In genomic region chr12:10397311-10397710, GRCh38 we compare ENCODE assay signal across 19 cellular contexts. TPM values are rescaled to one million over a fixed set of nuclear protein-coding genes. Genes with fewer than 3 reads are reported as not detected.
A peak's percentile ranks its signal among the peaks of the same experiment; 100 is the strongest.
DNase-seq lines count a peak whose midpoint lies in the region; ATAC-seq and TF ChIP-seq lines count a peak whose summit lies in the region.
"Had no signal": no experiment of that assay in that cellular context is flagged by ENCODE, and none has a peak within 500 bp of the region (broad histone marks: within the 10 kb centered on the region; RNA-seq: fewer than 3 reads in every experiment).

No MANE protein-coding gene starts in this region.

- H3K4me3 ChIP-seq in BLaER1 treated with 17β-estradiol and CSF1 and Interleukin-3, amounts not matched to agents 10 nM and 100 nM: no peak overlapping the region
- no peak overlapping the region for H3K4me3 ChIP-seq in KMS-11 (IDR thresholded peaks at IDR 0.05; ENCODE audit: insufficient read depth, low read depth, low read length)

- peak overlapping the region in 4 of 6 donors; percentile 8 to 78 (median 15) for H3K27ac Mint-ChIP-seq in naive B cell
- H3K27ac Mint-ChIP-seq: CD4-positive, alpha-beta memory T cell had no signal

- peaks cover 0 to 6% of the 10 kb centered on the region in 2 donors for H3K36me3 Mint-ChIP-seq in naive B cell
- H3K36me3 Mint-ChIP-seq: CD4-positive, alpha-beta memory T cell had no signal

- H3K4me1 ChIP-seq in BLaER1 treated with 17β-estradiol and CSF1 and Interleukin-3, amounts not matched to agents 10 nM and 100 nM: peaks cover 32 to 59% (median 51%) of the 10 kb centered on the region in 10 experiments
- H3K4me1 ChIP-seq in KMS-11 (ENCODE audit: low read depth, poor library complexity, severe bottlenecking): peaks cover 50% of the 10 kb centered on the region

- H3K4me3 Mint-ChIP-seq in naive B cell: peak overlapping the region in 1 of 8 donors; percentile 22
- H3K4me3 Mint-ChIP-seq: CD4-positive, alpha-beta memory T cell had no signal

- H3K9me3 Mint-ChIP-seq in naive B cell: peaks cover 0 to 2% (median 0%) of the 10 kb centered on the region in 7 donors
- H3K9me3 Mint-ChIP-seq: CD4-positive, alpha-beta memory T cell had no signal

- H4K20me1 ChIP-seq in BLaER1 treated with 17β-estradiol and CSF1 and Interleukin-3, amounts not matched to agents 10 nM and 100 nM: no peaks in the 10 kb centered on the region
- H4K20me1 ChIP-seq in KMS-11 (ENCODE audit: insufficient read depth): no peaks in the 10 kb centered on the region

- H3K4me2 ChIP-seq in BLaER1 treated with 17β-estradiol and CSF1 and Interleukin-3, amounts not matched to agents 10 nM and 100 nM: peak overlapping the region in 10 of 11 experiments; percentile 2 to 81 (median 54); a peak in 18 of 22 replicates
- peak overlapping the region; percentile 49 for H3K4me2 ChIP-seq in KMS-11

- peak overlapping the region in 6 of 11 experiments; percentile 23 to 90 (median 75); a peak in 9 of 22 replicates for H3K27ac ChIP-seq in BLaER1 treated with 17β-estradiol and CSF1 and Interleukin-3, amounts not matched to agents 10 nM and 100 nM
- no peak overlapping the region for H3K27ac ChIP-seq in KMS-11

- no peaks in the 10 kb centered on the region for H3K36me3 ChIP-seq in BLaER1 treated with 17β-estradiol and CSF1 and Interleukin-3, amounts not matched to agents 10 nM and 100 nM
- no peaks in the 10 kb centered on the region for H3K36me3 ChIP-seq in KMS-11 (ENCODE audit: insufficient read depth)

- ATAC-seq in naive B cell (ENCODE audit: low read depth in 2 of 2) (no peak), GM18502 (IDR thresholded peaks at IDR 0.05; ENCODE audit: poor library complexity, unreplicated experiment) (no peak), HG03175 (IDR thresholded peaks at IDR 0.05; ENCODE audit: unreplicated experiment) (no peak)
- ATAC-seq: right cardiac atrium had no signal

- no peaks in the 10 kb centered on the region for H3K79me2 ChIP-seq in KMS-11 (ENCODE audit: insufficient read depth, low read depth)

- H3K27me3 Mint-ChIP-seq in naive B cell: peaks cover 0 to 36% (median 8%) of the 10 kb centered on the region in 3 donors

- no peak overlapping the region for H2AFZ ChIP-seq in KMS-11 (ENCODE audit: low read depth)

- H3K9me3 ChIP-seq in BLaER1 treated with 17β-estradiol and CSF1 and Interleukin-3, amounts not matched to agents 10 nM and 100 nM (replicated peaks in 1 of 11): peaks cover 0 to 4% (median 0%) of the 10 kb centered on the region in 11 experiments; a peak in 3 of 22 replicates

- TF ChIP-seq POLR2A in erythroblast (IDR thresholded peaks at IDR 0.05; ENCODE audit: low read length): no peak

- H3K27me3 ChIP-seq in BLaER1 treated with 17β-estradiol and CSF1 and Interleukin-3, amounts not matched to agents 10 nM and 100 nM: no peaks in the 10 kb centered on the region
- H3K27me3 ChIP-seq in KMS-11 (ENCODE audit: insufficient read depth, low read depth): no peaks in the 10 kb centered on the region; the same call in 1 of the 2 replicates

- TF ChIP-seq CTCF in KMS-11 (conservative IDR thresholded peaks at IDR 0.05; ENCODE audit: low read depth, low read length): no peak

- H3K4me1 Mint-ChIP-seq in naive B cell: peaks cover 21 to 39% (median 37%) of the 10 kb centered on the region in 3 donors
- H3K4me1 Mint-ChIP-seq: CD4-positive, alpha-beta memory T cell had no signal

- DNase-seq in SW480 (ENCODE audit: low spot score) (peak; percentile 37), naive B cell (no peak), erythroblast (lab: John Stamatoyannopoulos, UW) (no peak), LoVo (ENCODE audit: low spot score) (no peak)
- DNase-seq: activated naive CD4-positive, alpha-beta T cell treated with Interleukin-2 at 50 U/mL for 16 hours; CD4-positive, alpha-beta memory T cell; cerebellar nuclear complex; DMS79 treated with DMSO at 0.1 percent for 48 hours; Karpas-422; NCI-H1436 treated with DMSO at 0.1 percent for 48 hours; NCI-H345; right cardiac atrium; RPMI8226 had no signal

- peak overlapping the region in 1 of 11 experiments; percentile 34; a peak in 1 of 22 replicates for H3K9ac ChIP-seq in BLaER1 treated with 17β-estradiol and CSF1 and Interleukin-3, amounts not matched to agents 10 nM and 100 nM
- H3K9ac ChIP-seq in KMS-11: no peak overlapping the region

RNA-seq across cellular contexts. Expression of gene KLRK1, which starts 7.5 kb away (rescaled TPM):
- polyA plus RNA-seq in naive B cell (ENCODE audit: low read depth in 6 of 6): 10 to 100 TPM in 4 of 6 donors, 1 to 10 TPM in 2; 3.3 to 56.7 (median 35.3) TPM
- polyA plus RNA-seq: AG04450, fibroblast of lung had no signal

RNA-seq across cellular contexts. Expression of gene KLRC4, which starts 12.2 kb away (rescaled TPM):
- not detected for polyA plus RNA-seq in naive B cell (ENCODE audit: low read depth in 6 of 6)
- polyA plus RNA-seq: AG04450; CD4-positive, alpha-beta memory T cell; fibroblast of lung; right cardiac atrium had no signal

RNA-seq across cellular contexts. Expression of gene KLRC3, which starts 23.1 kb away (rescaled TPM):
- polyA plus RNA-seq in naive B cell (ENCODE audit: low read depth in 6 of 6): not detected
- polyA plus RNA-seq: AG04450; CD4-positive, alpha-beta memory T cell; fibroblast of lung; right cardiac atrium had no signal

RNA-seq across cellular contexts. Expression of gene KLRC2, which starts 38.5 kb away (rescaled TPM):
- not detected for polyA plus RNA-seq in naive B cell (ENCODE audit: low read depth in 6 of 6)
- polyA plus RNA-seq: AG04450; CD4-positive, alpha-beta memory T cell; fibroblast of lung had no signal

RNA-seq across cellular contexts. Expression of gene KLRC1, which starts 55.9 kb away (rescaled TPM):
- under 1 TPM in 3 of 6 donors, not detected in 3; 0.23 to 0.26 (median 0.25) TPM for polyA plus RNA-seq in naive B cell (ENCODE audit: low read depth in 6 of 6)
- polyA plus RNA-seq: AG04450; CD4-positive, alpha-beta memory T cell; fibroblast of lung had no signal
